13 cellular contexts compared by ENCODE assay signal in the genomic region with DNA sequence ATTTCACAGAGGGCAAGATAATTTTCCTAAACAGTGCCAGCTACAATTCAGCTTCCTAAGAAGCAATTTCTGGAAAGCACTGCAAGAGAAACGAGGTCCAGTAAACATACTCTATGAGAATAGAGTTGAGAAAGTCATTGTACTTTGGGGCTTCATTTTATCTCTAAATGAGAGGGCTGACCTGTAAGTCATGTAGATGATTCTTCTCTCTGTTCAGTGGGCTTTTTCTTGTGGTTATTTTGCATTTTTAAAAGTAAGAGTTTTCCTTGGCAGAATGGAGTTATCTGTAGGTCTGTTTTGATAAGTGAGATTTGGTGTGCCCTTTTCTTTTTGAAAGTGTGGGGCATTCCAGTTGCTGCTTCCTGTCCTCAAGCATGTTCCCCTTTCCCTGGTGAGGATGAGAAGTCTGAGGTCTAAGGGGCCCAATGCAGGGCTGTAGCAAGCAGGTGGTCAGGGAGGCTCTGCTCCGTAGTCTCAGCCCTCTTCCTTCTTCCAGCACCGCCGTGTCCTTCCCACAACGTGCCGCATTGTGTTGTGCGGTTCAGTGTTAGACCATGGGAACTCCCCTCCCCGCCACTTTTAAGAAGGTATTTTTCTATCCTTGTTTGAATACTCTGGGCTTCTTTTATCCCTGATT.
DNase-seq lines count a peak whose midpoint lies in the region; ATAC-seq, FAIRE-seq and TF ChIP-seq lines count a peak whose summit lies in the region.
"Had no signal": no experiment of that assay in that cellular context is flagged by ENCODE, and none has a peak within 500 bp of the region (broad histone marks: within the 10 kb centered on the region; RNA-seq: fewer than 3 reads in every experiment).

No MANE protein-coding gene starts in this region.

- H3K9me2 ChIP-seq in GM23338 (ENCODE audit: insufficient read depth), result no peaks in the 10 kb centered on the region

- H3K36me3 ChIP-seq in GM23338 (ENCODE audit: insufficient read depth), result no peaks in the 10 kb centered on the region
- H3K36me3 ChIP-seq: cardiac muscle cell had no signal

- no peak for FAIRE-seq in GM19239 (lab: Jason Lieb, UNC)

- H3K4me1 Mint-ChIP-seq in GM23338 (peaks cover 73% of the 10 kb centered on the region), osteocyte (ENCODE audit: unreplicated experiment) (peaks cover 65% of the 10 kb centered on the region), Calu3 (ENCODE audit: low read depth, unreplicated experiment) (no peaks in the 10 kb centered on the region)
- H3K4me1 Mint-ChIP-seq in activated naive CD8-positive, alpha-beta T cell (ENCODE audit: low read depth), result peaks cover 71% of the 10 kb centered on the region

- H3K36me3 Mint-ChIP-seq in GM23338 (ENCODE audit: low read depth) (peaks cover 35% of the 10 kb centered on the region), osteocyte (ENCODE audit: unreplicated experiment) (peaks cover 24% of the 10 kb centered on the region), Calu3 (ENCODE audit: insufficient read depth, unreplicated experiment) (no peaks in the 10 kb centered on the region)
- peaks cover 7% of the 10 kb centered on the region for H3K36me3 Mint-ChIP-seq in activated naive CD8-positive, alpha-beta T cell

- BruUV-seq in Calu3 (replicated peaks; lab: Mats Ljungman, UMichigan), result no TSS peak

- H3K4me3 Mint-ChIP-seq in GM23338 (no peak overlapping the region; the same call in 2 of the 3 replicates), osteocyte (ENCODE audit: unreplicated experiment) (no peak overlapping the region), Calu3 (ENCODE audit: low read depth, unreplicated experiment) (no peak overlapping the region)
- H3K4me3 Mint-ChIP-seq in activated naive CD8-positive, alpha-beta T cell, result peak overlapping the region; percentile 63
- H3K4me3 Mint-ChIP-seq: neural crest cell had no signal

- H3F3A ChIP-seq in GM23338 (replicated peaks; ENCODE audit: low read depth), result no peaks in the 10 kb centered on the region

- H3K27me3 ChIP-seq in GM23338 (ENCODE audit: insufficient read depth), result no peaks in the 10 kb centered on the region
- H3K27me3 ChIP-seq: cardiac muscle cell, esophagus squamous epithelium had no signal

- peak; percentile 28 for ATAC-seq in GM23338

- peak overlapping the region; percentile 57 for H3K4me2 ChIP-seq in GM23338

- peak overlapping the region; percentile 79 for H3K27ac Mint-ChIP-seq in GM23338
- peak overlapping the region; percentile 51 for H3K27ac Mint-ChIP-seq in activated naive CD8-positive, alpha-beta T cell
- peak overlapping the region; percentile 92 for H3K27ac Mint-ChIP-seq in osteocyte (ENCODE audit: unreplicated experiment)
- H3K27ac Mint-ChIP-seq in Calu3 (ENCODE audit: unreplicated experiment), result no peak overlapping the region

- TF ChIP-seq CTCF in GM23338 (conservative IDR thresholded peaks at IDR 0.05; ENCODE audit: low read depth in 2 of 2) (no peak), osteocyte (IDR thresholded peaks at IDR 0.05) (no peak), Calu3 (IDR thresholded peaks at IDR 0.05; ENCODE audit: unreplicated experiment) (no peak)

- CTCF ChIA-PET in Calu3 (lab: Charles Lee), result no interaction called here

- peak overlapping the region; percentile 32; the same call in 1 of the 2 replicates for H3K4me3 ChIP-seq in GM08714 (ENCODE audit: low read length)
- peak overlapping the region; percentile 11; the same call in 1 of the 2 replicates for H3K4me3 ChIP-seq in GM23338
- H3K4me3 ChIP-seq: cardiac muscle cell, esophagus squamous epithelium had no signal

- no peak for DNase-seq in GM23338 (ENCODE audit: low spot score)
- DNase-seq in osteocyte (ENCODE audit: extremely low spot score, unreplicated experiment), result no peak
- DNase-seq in GM19239 (ENCODE audit: insufficient read length, low spot score), result no peak
- DNase-seq in Calu3, result no peak
- no peak for DNase-seq in OCI-M1 (lab: John Stamatoyannopoulos, UW)
- DNase-seq: DMS53, esophagus squamous epithelium, islet precursor cell, NCI-H1694 treated with DMSO at 0.1 percent for 48 hours had no signal

- H3K27me3 Mint-ChIP-seq in GM23338 (ENCODE audit: insufficient read depth, low read depth, poor library complexity) (no peaks in the 10 kb centered on the region), osteocyte (ENCODE audit: unreplicated experiment) (no peaks in the 10 kb centered on the region), Calu3 (ENCODE audit: unreplicated experiment) (no peaks in the 10 kb centered on the region)
- no peaks in the 10 kb centered on the region for H3K27me3 Mint-ChIP-seq in activated naive CD8-positive, alpha-beta T cell

- peaks cover 59% of the 10 kb centered on the region for H3K4me1 ChIP-seq in GM23338 (ENCODE audit: insufficient read depth)

- intact Hi-C loops in Calu3 (cut with micrococcal nuclease; ENCODE audit: unreplicated experiment), result no loop called here

- H4K20me1 ChIP-seq in GM23338 (replicated peaks; ENCODE audit: insufficient read depth), result peaks cover 16% of the 10 kb centered on the region

- no peak overlapping the region for H2AFZ ChIP-seq in GM23338

- peak overlapping the region; percentile 78 for H3K27ac ChIP-seq in GM23338 (ENCODE audit: low read depth)
- H3K27ac ChIP-seq: cardiac muscle cell had no signal

- H3K9me3 Mint-ChIP-seq in GM23338 (peaks cover 6% of the 10 kb centered on the region; the same call in 2 of the 3 replicates), osteocyte (ENCODE audit: unreplicated experiment) (no peaks in the 10 kb centered on the region), Calu3 (ENCODE audit: low read depth, unreplicated experiment) (no peaks in the 10 kb centered on the region)
- no peaks in the 10 kb centered on the region for H3K9me3 Mint-ChIP-seq in activated naive CD8-positive, alpha-beta T cell (ENCODE audit: low read depth)

- peaks cover 94% of the 10 kb centered on the region for H3K79me2 ChIP-seq in GM23338 (replicated peaks; ENCODE audit: insufficient read depth)

TF ChIP-seq in GM23338, 12 proteins besides CTCF, POLR2A, EP300 and RAD21 (continues in another document):
- TF ChIP-seq, protein P1, sequence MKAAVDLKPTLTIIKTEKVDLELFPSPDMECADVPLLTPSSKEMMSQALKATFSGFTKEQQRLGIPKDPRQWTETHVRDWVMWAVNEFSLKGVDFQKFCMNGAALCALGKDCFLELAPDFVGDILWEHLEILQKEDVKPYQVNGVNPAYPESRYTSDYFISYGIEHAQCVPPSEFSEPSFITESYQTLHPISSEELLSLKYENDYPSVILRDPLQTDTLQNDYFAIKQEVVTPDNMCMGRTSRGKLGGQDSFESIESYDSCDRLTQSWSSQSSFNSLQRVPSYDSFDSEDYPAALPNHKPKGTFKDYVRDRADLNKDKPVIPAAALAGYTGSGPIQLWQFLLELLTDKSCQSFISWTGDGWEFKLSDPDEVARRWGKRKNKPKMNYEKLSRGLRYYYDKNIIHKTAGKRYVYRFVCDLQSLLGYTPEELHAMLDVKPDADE (IDR thresholded peaks at IDR 0.05), result no peak
- TF ChIP-seq EZH2phosphoT487 (IDR thresholded peaks at IDR 0.05; ENCODE audit: unreplicated experiment), result no peak
- TF ChIP-seq CREB1 (CRISPR knock-in tag; IDR thresholded peaks at IDR 0.05; ENCODE audit: low read depth), result no peak
- TF ChIP-seq ZNF331 (CRISPR knock-in tag; IDR thresholded peaks at IDR 0.05; ENCODE audit: low read depth), result no peak
- no peak for TF ChIP-seq STAT1 (IDR thresholded peaks at IDR 0.05; ENCODE audit: unreplicated experiment)
- no peak for TF ChIP-seq EZH2 (IDR thresholded peaks at IDR 0.05; ENCODE audit: low read depth, unreplicated experiment)
- no peak for TF ChIP-seq POLR2AphosphoS5 (IDR thresholded peaks at IDR 0.05; ENCODE audit: low read depth)
